14 cellular contexts compared by ENCODE assay signal in the genomic region with DNA sequence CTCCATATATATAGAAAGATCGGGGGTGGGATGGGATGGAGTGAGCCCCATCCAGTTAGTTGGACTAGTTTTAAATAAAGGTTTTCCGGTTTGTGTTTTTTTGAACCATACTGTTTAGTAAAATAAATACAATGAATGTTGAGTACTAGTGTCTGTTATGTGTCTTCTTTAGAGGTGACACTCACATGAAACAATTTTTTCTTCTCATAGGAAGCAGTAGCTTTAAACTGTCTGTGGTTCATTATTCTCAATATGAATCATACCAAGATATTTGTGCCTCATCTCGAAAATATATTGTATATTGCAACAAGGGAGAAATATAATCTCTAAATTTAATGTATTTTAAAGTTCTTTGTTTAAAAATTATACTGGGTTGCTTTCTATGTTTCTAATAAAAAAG. TPM values are rescaled to one million over a fixed set of nuclear protein-coding genes. Genes with fewer than 3 reads are reported as not detected.
DNase-seq lines count a peak whose midpoint lies in the region; ATAC-seq and TF ChIP-seq lines count a peak whose summit lies in the region.
"Had no signal": no experiment of that assay in that cellular context is flagged by ENCODE, and none has a peak within 500 bp of the region (broad histone marks: within the 10 kb centered on the region; RNA-seq: fewer than 3 reads in every experiment).

No MANE protein-coding gene starts in this region.

- H3K9me3 Mint-ChIP-seq in activated T-cell treated with anti-CD3 and anti-CD28 coated beads, Interleukin-2, amount 50 U/mL, for 4 hours: peaks cover under 1% of the 10 kb centered on the region

- WGBS in smooth muscle cell (ENCODE audit: low lambda C conversion rate): 93% methylated on average over 3 of the region's 3 CpGs

- H3K36me3 Mint-ChIP-seq in activated T-cell treated with anti-CD3 and anti-CD28 coated beads, Interleukin-2, amount 50 U/mL, for 4 hours (ENCODE audit: insufficient read depth): peaks cover 38% of the 10 kb centered on the region

- peak overlapping the region; percentile 6 for H3K27ac ChIP-seq in smooth muscle cell (ENCODE audit: low read depth)
- H3K27ac ChIP-seq: adrenal gland, SJSA1 had no signal

- TF ChIP-seq CTCF in smooth muscle cell (IDR thresholded peaks at IDR 0.05; ENCODE audit: borderline replicate concordance, insufficient read depth, poor library complexity, severe bottlenecking): no peak

- H3K9ac ChIP-seq in smooth muscle cell (ENCODE audit: low read depth): no peak overlapping the region

- H3K36me3 ChIP-seq in smooth muscle cell (ENCODE audit: low read depth): peaks cover 10% of the 10 kb centered on the region

- no peak overlapping the region for H2AFZ ChIP-seq in smooth muscle cell (ENCODE audit: low read depth)
- H2AFZ ChIP-seq: GM23338 had no signal

- no peaks in the 10 kb centered on the region for H3K9me3 ChIP-seq in smooth muscle cell (replicated peaks; ENCODE audit: low read depth)
- H3K9me3 ChIP-seq: adrenal gland, SJSA1 had no signal

- no peak for DNase-seq in activated T-cell treated with anti-CD3 and anti-CD28 coated beads, Interleukin-2, amount 50 U/mL, for 4 hours
- DNase-seq in activated T-cell treated with anti-CD3 and anti-CD28 coated beads for 4 hours: no peak
- no peak for DNase-seq in smooth muscle cell (lab: John Stamatoyannopoulos, UW; ENCODE audit: unreplicated experiment)
- DNase-seq in NCI-H2227 treated with DMSO at 0.1 percent for 48 hours (lab: John Stamatoyannopoulos, UW): no peak
- no peak for DNase-seq in ACHN
- DNase-seq: adrenal gland, glutamatergic neuron, small intestine had no signal

- H3K4me2 ChIP-seq in smooth muscle cell: no peak overlapping the region
- H3K4me2 ChIP-seq: GM23338 had no signal

- H4K20me1 ChIP-seq in smooth muscle cell (ENCODE audit: low read depth): peaks cover 9% of the 10 kb centered on the region

- peak; percentile 40 to 63 for ATAC-seq in activated T-cell treated with anti-CD3 and anti-CD28 coated beads, Interleukin-2, amount 50 U/mL, for 4 hours
- ATAC-seq in GM21529 (IDR thresholded peaks at IDR 0.05; ENCODE audit: unreplicated experiment) (peak; percentile 69), HG03439 (IDR thresholded peaks at IDR 0.05; ENCODE audit: unreplicated experiment) (peak; percentile 74), GM18873 (IDR thresholded peaks at IDR 0.05; ENCODE audit: low FRiP score, unreplicated experiment) (no peak)
- ATAC-seq: GM23338 had no signal

- in situ Hi-C loops in ACHN (cut with HindIII; ENCODE audit: low pct_ligation_motif_present, low pct_unique_long_range_greater_than_20kb, low sequenced_read_pairs): no loop called here

- H3K4me3 Mint-ChIP-seq in activated T-cell treated with anti-CD3 and anti-CD28 coated beads, Interleukin-2, amount 50 U/mL, for 4 hours: no peak overlapping the region
- H3K4me3 Mint-ChIP-seq: GM23338, mesothelial cell of epicardium had no signal

- H3K4me1 ChIP-seq in smooth muscle cell (ENCODE audit: low read depth): no peaks in the 10 kb centered on the region
- H3K4me1 ChIP-seq: adrenal gland, SJSA1 had no signal

- H3K4me3 ChIP-seq in smooth muscle cell: no peak overlapping the region
- H3K4me3 ChIP-seq: adrenal gland, GM23338, SJSA1 had no signal

- no peaks in the 10 kb centered on the region for H3K27me3 ChIP-seq in smooth muscle cell (ENCODE audit: low read depth)
- H3K27me3 ChIP-seq: adrenal gland, SJSA1 had no signal

- H3K4me1 Mint-ChIP-seq in activated T-cell treated with anti-CD3 and anti-CD28 coated beads, Interleukin-2, amount 50 U/mL, for 4 hours (ENCODE audit: low read depth): peaks cover 5% of the 10 kb centered on the region
- H3K4me1 Mint-ChIP-seq: GM23338, mesothelial cell of epicardium had no signal

- no peaks in the 10 kb centered on the region for H3K79me2 ChIP-seq in smooth muscle cell (ENCODE audit: low read depth)

- H3F3A ChIP-seq in smooth muscle cell (ENCODE audit: low read depth): no peaks in the 10 kb centered on the region

- no peaks in the 10 kb centered on the region for H3K27me3 Mint-ChIP-seq in activated T-cell treated with anti-CD3 and anti-CD28 coated beads, Interleukin-2, amount 50 U/mL, for 4 hours (ENCODE audit: low read depth)

RNA-seq across cellular contexts. Expression of a gene that starts 33.4 kb away (rescaled TPM):
- 10 to 100 TPM; 15.2 to 19.1 (median 18.0) TPM for total RNA-seq in activated T-cell treated with anti-CD3 and anti-CD28 coated beads, Interleukin-2, amount 50 U/mL, for 4 hours
- 39.5 and 48.6 TPM in 2 replicates for total RNA-seq in smooth muscle cell
- polyA plus RNA-seq in smooth muscle cell: 12.1 and 12.2 TPM in 2 replicates

RNA-seq across cellular contexts. Expression of a gene that starts 38.8 kb away (rescaled TPM):
- 10 to 100 TPM; 40.0 to 56.8 (median 46.7) TPM for total RNA-seq in activated T-cell treated with anti-CD3 and anti-CD28 coated beads, Interleukin-2, amount 50 U/mL, for 4 hours
- 233 and 301 TPM in 2 replicates for total RNA-seq in smooth muscle cell
- 136 and 144 TPM in 2 replicates for polyA plus RNA-seq in smooth muscle cell
